17 cellular contexts compared by ENCODE assay signal in the genomic region with DNA sequence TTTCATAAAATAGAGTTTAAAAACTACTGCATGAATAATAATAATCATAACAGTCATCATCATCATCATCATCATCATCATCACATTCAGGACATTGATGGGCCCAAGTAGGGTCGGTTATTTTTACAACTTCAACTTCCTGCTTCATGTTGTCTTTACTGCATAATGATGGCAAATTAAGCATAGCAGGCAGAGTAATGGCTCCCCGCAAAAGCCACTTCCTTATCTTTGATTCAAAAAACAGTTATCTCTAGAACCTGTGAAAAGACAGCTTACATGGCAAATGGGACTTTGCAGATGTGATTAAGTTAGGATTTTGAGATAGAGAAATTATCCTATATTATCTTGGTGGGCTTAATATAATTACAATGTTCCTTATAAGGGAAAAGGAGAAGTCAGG.
DNase-seq lines count a peak whose midpoint lies in the region.
"Had no signal": no experiment of that assay in that cellular context is flagged by ENCODE, and none has a peak within 500 bp of the region (broad histone marks: within the 10 kb centered on the region; RNA-seq: fewer than 3 reads in every experiment).

No MANE protein-coding gene starts in this region.

- H3K9me3 Mint-ChIP-seq in immature natural killer cell, result peaks cover under 1 to 23% (median 8%) of the 10 kb centered on the region in 6 donors

- H2AFZ ChIP-seq in ACC112 (ENCODE audit: low read length, unreplicated experiment), result peak overlapping the region; percentile 87

- H3K36me3 ChIP-seq in ACC112 (ENCODE audit: insufficient read depth, low read length), result no peaks in the 10 kb centered on the region
- H3K36me3 ChIP-seq: BLaER1 treated with 17β-estradiol and CSF1 and Interleukin-3, amounts not matched to agents 10 nM and 100 nM had no signal

- H3K36me3 Mint-ChIP-seq in immature natural killer cell, result no peaks in the 10 kb centered on the region

- H3K27me3 Mint-ChIP-seq in immature natural killer cell (ENCODE audit: low read depth in 3 of 3), result peaks cover 0 to 2% (median 0%) of the 10 kb centered on the region in 3 donors
- H3K27me3 Mint-ChIP-seq: IgD-negative memory B cell had no signal

- H3K4me1 ChIP-seq in ACC112 (ENCODE audit: control insufficient read depth, insufficient read depth, low read length, unreplicated experiment), result peaks cover 24% of the 10 kb centered on the region

- H3K4me1 Mint-ChIP-seq in immature natural killer cell, result peaks cover 33 to 45% of the 10 kb centered on the region in 2 donors
- H3K4me1 Mint-ChIP-seq: IgD-negative memory B cell had no signal

- peak overlapping the region; percentile 7 to 56 (median 39) for H3K4me3 Mint-ChIP-seq in immature natural killer cell
- H3K4me3 Mint-ChIP-seq: IgD-negative memory B cell had no signal

- peak overlapping the region; percentile 66 for H3K4me3 ChIP-seq in ACC112 (ENCODE audit: low read depth, low read length)
- H3K4me3 ChIP-seq: BLaER1 treated with 17β-estradiol and CSF1 and Interleukin-3, amounts not matched to agents 10 nM and 100 nM; GM12878 had no signal

- H3K27ac Mint-ChIP-seq in immature natural killer cell, result no peak overlapping the region

- peak; percentile 6 for DNase-seq in A172 (ENCODE audit: low spot score)
- peak; percentile 48 for DNase-seq in MV-4-11 (lab: John Stamatoyannopoulos, UW)
- peak; percentile 6 to 19 (median 18) for DNase-seq in immature natural killer cell
- no peak for DNase-seq in NCI-H1105 (lab: John Stamatoyannopoulos, UW)
- DNase-seq in iPS-NIHi7 (ENCODE audit: extremely low spot score), result no peak
- DNase-seq in AG08395 (ENCODE audit: low spot score), result no peak
- DNase-seq: GDM1, NCI-H1048, NCI-H2081 treated with DMSO at 0.1 percent for 48 hours, NCI-H2227 treated with DMSO at 0.1 percent for 48 hours, NCI-H526 treated with DMSO at 0.1 percent for 48 hours, OCI-M1, SHP77 treated with DMSO at 0.1 percent for 48 hours had no signal

- H3K27ac ChIP-seq in ACC112 (ENCODE audit: low read depth, low read length), result peak overlapping the region; percentile 79
- H3K27ac ChIP-seq: BLaER1 treated with 17β-estradiol and CSF1 and Interleukin-3, amounts not matched to agents 10 nM and 100 nM had no signal

- H3K27me3 ChIP-seq in ACC112 (ENCODE audit: insufficient read depth, low read length), result no peaks in the 10 kb centered on the region
- H3K27me3 ChIP-seq: BLaER1 treated with 17β-estradiol and CSF1 and Interleukin-3, amounts not matched to agents 10 nM and 100 nM had no signal

- H3K79me2 ChIP-seq in ACC112 (ENCODE audit: control insufficient read depth, insufficient read depth, low read length, unreplicated experiment), result no peaks in the 10 kb centered on the region

Comparison
In these comparisons a context has a peak if more than half of its experiments do, and no peak if none do; other contexts are left out.
1. DNase-seq: peak in A172 (single experiment), MV-4-11 (single experiment) and immature natural killer cell (3 of 3); none in NCI-H1105 (single experiment), iPS-NIHi7 (single experiment) and AG08395 (single experiment).